25 cellular contexts compared by ENCODE assay signal in genomic region chr11:73216466-73216865, GRCh38. TPM values are rescaled to one million over a fixed set of nuclear protein-coding genes. Genes with fewer than 3 reads are reported as not detected.
DNase-seq lines count a peak whose midpoint lies in the region; ATAC-seq and TF ChIP-seq lines count a peak whose summit lies in the region.
"Had no signal": no experiment of that assay in that cellular context is flagged by ENCODE, and none has a peak within 500 bp of the region (broad histone marks: within the 10 kb centered on the region; RNA-seq: fewer than 3 reads in every experiment).

No MANE protein-coding gene starts in this region.

- no peaks in the 10 kb centered on the region for H3K9me3 Mint-ChIP-seq in nephron progenitor cell
- no peaks in the 10 kb centered on the region for H3K9me3 Mint-ChIP-seq in natural killer cell treated with Interleukin-12 subunit alpha and Interleukin-12 subunit beta and Interleukin-15 and Interleukin-18, amount 100 ng/mL, for 72 hours

- CTCF ChIA-PET in mammary epithelial cell (lab: Charles Lee; ENCODE audit: low non-redundant PET) = interaction anchor here (0.6 kb wide), 1 partner anchor 39 kb away, joined by 25 read pairs; no protein-coding TSS in a partner anchor

- 88% methylated on average over 2 of the region's 2 CpGs for WGBS in mammary epithelial cell (ENCODE audit: low coverage, missing lambda C conversion rate)
- WGBS in thyroid gland, 2 donors = 91 to 93% methylated on average over 2 of the region's 2 CpGs

- TF ChIP-seq CTCF in breast epithelium (IDR thresholded peaks at IDR 0.05) = no peak
- no peak for TF ChIP-seq CTCF in mammary epithelial cell (conservative IDR thresholded peaks at IDR 0.05 in 1 of 2, IDR thresholded peaks at IDR 0.05 in 1 of 2; ENCODE audit: extremely low read depth in 1 of 2, insufficient read depth in 1 of 2, low read depth in 1 of 2, low read length in 2 of 2)
- TF ChIP-seq CTCF in nephron progenitor cell (IDR thresholded peaks at IDR 0.05) = no peak
- no peak for TF ChIP-seq CTCF in thyroid gland (IDR thresholded peaks at IDR 0.05)

- DNase-seq in breast epithelium (ENCODE audit: low spot score in 2 of 2) (no peak), mammary epithelial cell (no peak), NOMO-1 treated with dmso at 0.1 percent for 144 hours (lab: John Stamatoyannopoulos, UW; ENCODE audit: unreplicated experiment) (peak; percentile 22), nephron progenitor cell (no peak), thyroid gland (no peak), T-helper 2 cell (no peak), cerebellar cortex (ENCODE audit: low spot score) (no peak)
- DNase-seq in natural killer cell treated with Interleukin-12 subunit alpha and Interleukin-12 subunit beta and Interleukin-15 and Interleukin-18, amount 100 ng/mL, for 72 hours (ENCODE audit: low spot score) = no peak
- DNase-seq: activated CD4-positive, alpha-beta T cell treated with anti-CD3 and anti-CD28 coated beads, Interleukin-2, amount 50 U/mL, for 4 hours; activated CD8-positive, alpha-beta memory T cell treated with anti-CD3 and anti-CD28 coated beads, Interleukin-2, amount 50 U/mL, for 4 hours; BE2C; central memory CD4-positive, alpha-beta T cell; DMS79; GDM1; NCI-H1436; NCI-H2081 treated with DMSO at 0.1 percent for 48 hours; NCI-H226; NCI-H69; stimulated activated CD4-positive, alpha-beta T cell treated with anti-CD3 and anti-CD28 coated beads, Interleukin-2, amount 100 ng/mL, for 48 hours; T1000 had no signal

- no peaks in the 10 kb centered on the region for H3K27me3 ChIP-seq in breast epithelium
- no peaks in the 10 kb centered on the region for H3K27me3 ChIP-seq in mammary epithelial cell (ENCODE audit: insufficient read depth, low read length)
- H3K27me3 ChIP-seq in thyroid gland = no peaks in the 10 kb centered on the region
- H3K27me3 ChIP-seq: upper lobe of left lung had no signal

- no peak overlapping the region for H3K9ac ChIP-seq in mammary epithelial cell (ENCODE audit: insufficient read depth, low read length)

- H3K4me1 ChIP-seq in breast epithelium (peaks cover 0 to 4% of the 10 kb centered on the region in 2 donors), mammary epithelial cell (ENCODE audit: insufficient read depth, low read length) (peaks cover 44% of the 10 kb centered on the region), thyroid gland (peaks cover 40 to 41% of the 10 kb centered on the region in 2 donors)
- H3K4me1 ChIP-seq: BE2C, HAP-1 had no signal

- TF ChIP-seq POLR2A in breast epithelium (IDR thresholded peaks at IDR 0.05) = no peak
- no peak for TF ChIP-seq POLR2A in thyroid gland (IDR thresholded peaks at IDR 0.05)

- peak overlapping the region; percentile 16 for H3K4me3 Mint-ChIP-seq in nephron progenitor cell
- no peak overlapping the region for H3K4me3 Mint-ChIP-seq in natural killer cell treated with Interleukin-12 subunit alpha and Interleukin-12 subunit beta and Interleukin-15 and Interleukin-18, amount 100 ng/mL, for 72 hours

- BruUV-seq in mammary epithelial cell (replicated peaks; lab: Mats Ljungman, UMichigan) = no TSS peak

- peaks cover 61% of the 10 kb centered on the region for H3K4me1 Mint-ChIP-seq in nephron progenitor cell
- peaks cover 0 to 6% of the 10 kb centered on the region in 2 donors for H3K4me1 Mint-ChIP-seq in natural killer cell treated with Interleukin-12 subunit alpha and Interleukin-12 subunit beta and Interleukin-15 and Interleukin-18, amount 100 ng/mL, for 72 hours (ENCODE audit: low read depth in 2 of 2)

- no peaks in the 10 kb centered on the region for H3K36me3 ChIP-seq in breast epithelium
- no peaks in the 10 kb centered on the region for H3K36me3 ChIP-seq in mammary epithelial cell (ENCODE audit: insufficient read depth, low read length)
- no peaks in the 10 kb centered on the region for H3K36me3 ChIP-seq in thyroid gland
- H3K36me3 ChIP-seq: BE2C, HAP-1, upper lobe of left lung had no signal

- H3K27ac ChIP-seq in breast epithelium = peak overlapping the region; percentile 34 to 67
- no peak overlapping the region for H3K27ac ChIP-seq in mammary epithelial cell (ENCODE audit: insufficient read depth, low read depth, low read length)
- H3K27ac ChIP-seq in thyroid gland = peak overlapping the region; percentile 82 to 87 (median 84)

- intact Hi-C loops in breast epithelium (cut with DNase I; ENCODE audit: low total_unique reads) (no loop called here), mammary epithelial cell (cut with micrococcal nuclease) (no loop called here), thyroid gland (cut with DNase I) (no loop called here)

- in situ Hi-C loops in mammary epithelial cell (cut with MboI; ENCODE audit: low sequenced_read_pairs in 2 of 2) = no loop called here

- no peaks in the 10 kb centered on the region for H3K36me3 Mint-ChIP-seq in nephron progenitor cell (ENCODE audit: low read depth)
- no peaks in the 10 kb centered on the region for H3K36me3 Mint-ChIP-seq in natural killer cell treated with Interleukin-12 subunit alpha and Interleukin-12 subunit beta and Interleukin-15 and Interleukin-18, amount 100 ng/mL, for 72 hours
- H3K36me3 Mint-ChIP-seq: activated naive CD8-positive, alpha-beta T cell had no signal

- dilution Hi-C loops in mammary epithelial cell (cut with HindIII; ENCODE audit: low sequenced_read_pairs) = no loop called here

- no peak overlapping the region for H3K4me2 ChIP-seq in mammary epithelial cell (ENCODE audit: insufficient read depth, low read depth, low read length)

- no peak overlapping the region for H3K27ac Mint-ChIP-seq in nephron progenitor cell
- H3K27ac Mint-ChIP-seq in natural killer cell treated with Interleukin-12 subunit alpha and Interleukin-12 subunit beta and Interleukin-15 and Interleukin-18, amount 100 ng/mL, for 72 hours = no peak overlapping the region
- H3K27ac Mint-ChIP-seq: activated naive CD8-positive, alpha-beta T cell had no signal

- H2AFZ ChIP-seq in mammary epithelial cell (ENCODE audit: low read depth, low read length) = no peak overlapping the region

- ATAC-seq in natural killer cell treated with Interleukin-12 subunit alpha and Interleukin-12 subunit beta and Interleukin-15 and Interleukin-18, amount 100 ng/mL, for 72 hours = no peak

- peaks cover 43% of the 10 kb centered on the region for H3K27me3 Mint-ChIP-seq in nephron progenitor cell (ENCODE audit: low read depth, poor library complexity)
- H3K27me3 Mint-ChIP-seq in natural killer cell treated with Interleukin-12 subunit alpha and Interleukin-12 subunit beta and Interleukin-15 and Interleukin-18, amount 100 ng/mL, for 72 hours = peaks cover 17 to 20% of the 10 kb centered on the region in 2 donors

- peaks cover 31% of the 10 kb centered on the region for H3K79me2 ChIP-seq in mammary epithelial cell (ENCODE audit: insufficient read depth, low read length)

- H3K4me3 ChIP-seq in breast epithelium (no peak overlapping the region), mammary epithelial cell (replicated peaks in 1 of 3; ENCODE audit: insufficient read depth in 1 of 3, low read depth in 2 of 3, low read length in 3 of 3) (no peak overlapping the region), thyroid gland (replicated peaks in 1 of 3) (no peak overlapping the region)
- H3K4me3 ChIP-seq: HAP-1 had no signal

- no peaks in the 10 kb centered on the region for H4K20me1 ChIP-seq in mammary epithelial cell (ENCODE audit: insufficient read depth, low read length)

- no peaks in the 10 kb centered on the region for H3K9me3 ChIP-seq in breast epithelium
- H3K9me3 ChIP-seq in mammary epithelial cell (replicated peaks; ENCODE audit: insufficient read depth, low read length) = no peaks in the 10 kb centered on the region
- H3K9me3 ChIP-seq in thyroid gland = no peaks in the 10 kb centered on the region
- H3K9me3 ChIP-seq: BE2C, HAP-1, upper lobe of left lung had no signal

RNA-seq across cellular contexts. Expression of gene P2RY2, which starts 1.6 kb away (rescaled TPM):
- total RNA-seq in breast epithelium (1 to 10 TPM in 2 of 3 donors, under 1 TPM in 1; 0.32 to 7.6 (median 5.2) TPM), mammary epithelial cell (10 to 100 TPM in 1 of 2 donors, 1 to 10 TPM in 1; 7.8 to 21.6 TPM), thyroid gland (10 to 100 TPM; 29.3 to 38.1 (median 37.7) TPM)
- 27.6 TPM for polyA plus RNA-seq in mammary epithelial cell
- 31.5 TPM for polyA minus RNA-seq in mammary epithelial cell
- total RNA-seq in natural killer cell treated with Interleukin-12 subunit alpha and Interleukin-12 subunit beta and Interleukin-15 and Interleukin-18, amount 100 ng/mL, for 72 hours = under 1 TPM in 1 of 2 donors, not detected in 1; 0.20 TPM
- total RNA-seq: osteocyte had no signal

RNA-seq across cellular contexts. Expression of gene P2RY6, which starts 55.7 kb away (rescaled TPM):
- total RNA-seq in breast epithelium (1 to 10 TPM; 1.6 to 3.4 (median 1.9) TPM), mammary epithelial cell (under 1 TPM; under 0.01 to 0.28 TPM), thyroid gland (1 to 10 TPM in 3 of 4 donors, under 1 TPM in 1; 0.93 to 4.0 (median 2.8) TPM)
- 0.46 TPM for polyA plus RNA-seq in mammary epithelial cell
- not detected for polyA minus RNA-seq in mammary epithelial cell
- total RNA-seq in natural killer cell treated with Interleukin-12 subunit alpha and Interleukin-12 subunit beta and Interleukin-15 and Interleukin-18, amount 100 ng/mL, for 72 hours = not detected
- total RNA-seq: HT1080, osteocyte had no signal
